Comparison of ENCODE assay signal across 19 cellular contexts in genomic region chr13:112898786-112899617, GRCh38.
"Had no signal": no experiment of that assay in that cellular context is flagged by ENCODE, and none has a peak within 500 bp of the region (broad histone marks: within the 10 kb centered on the region; RNA-seq: fewer than 3 reads in every experiment).

No MANE protein-coding gene starts in this region.

- H3K4me1 Mint-ChIP-seq: activated T-helper 17 cell treated with anti-CD3 and anti-CD28 coated beads, Interleukin-2, amount 50 U/mL, for 72 hours had no signal

- FAIRE-seq: endothelial cell of umbilical vein, pancreas, TTC549 had no signal

- H3K9me3 Mint-ChIP-seq: activated B cell treated with CpG ODN at 0.5 μM for 24 hours; activated CD4-positive, alpha-beta memory T cell treated with anti-CD3 and anti-CD28 coated beads, Interleukin-2, amount 10 ng/mL, durations not matched to agents 7 days and 5 days; activated naive CD4-positive, alpha-beta T cell treated with anti-CD3 and anti-CD28 coated beads, Interleukin-2, amount 50 U/mL, for 72 hours; activated T-helper 17 cell treated with anti-CD3 and anti-CD28 coated beads, Interleukin-2, amount 50 U/mL, for 72 hours; dendritic cell treated with granulocyte-macrophage colony-stimulating factor and Interleukin-4, amounts not matched to agents 40 ng/mL and 50 ng/mL, for 4 days; immature natural killer cell; neural crest cell; T-helper 2 cell treated with Interferon-gamma antibody and Interleukin-4, amounts not matched to agents 5 μg/mL and 100 μg/mL, for 36 hours had no signal

- H3K36me3 Mint-ChIP-seq: activated CD8-positive, alpha-beta memory T cell treated with anti-CD3 and anti-CD28 coated beads, Interleukin-2, amount 10 ng/mL, durations not matched to agents 7 days and 5 days; activated naive CD4-positive, alpha-beta T cell treated with anti-CD3 and anti-CD28 coated beads, Interleukin-2, amount 50 U/mL, for 72 hours; immature natural killer cell had no signal

- H3K4me3 ChIP-seq: adrenal gland, esophagus muscularis mucosa, pancreas, tibial nerve, uterus had no signal

- H3K4me3 Mint-ChIP-seq: activated B cell treated with CpG ODN at 0.5 μM for 24 hours; activated CD4-positive, alpha-beta memory T cell treated with anti-CD3 and anti-CD28 coated beads, Interleukin-2, amount 10 ng/mL, durations not matched to agents 7 days and 5 days; activated CD8-positive, alpha-beta memory T cell treated with anti-CD3 and anti-CD28 coated beads, Interleukin-2, amount 10 ng/mL, durations not matched to agents 7 days and 5 days; activated T-helper 17 cell treated with anti-CD3 and anti-CD28 coated beads, Interleukin-2, amount 50 U/mL, for 72 hours; dendritic cell treated with granulocyte-macrophage colony-stimulating factor and Interleukin-4, amounts not matched to agents 40 ng/mL and 50 ng/mL, for 4 days; immature natural killer cell; neural crest cell; T-helper 2 cell treated with Interferon-gamma antibody and Interleukin-4, amounts not matched to agents 5 μg/mL and 100 μg/mL, for 36 hours had no signal

- DNase-seq: activated B cell treated with CpG ODN at 0.5 μM for 24 hours; activated CD4-positive, alpha-beta memory T cell treated with anti-CD3 and anti-CD28 coated beads, Interleukin-2, amount 10 ng/mL, durations not matched to agents 7 days and 5 days; activated CD4-positive, alpha-beta T cell treated with anti-CD3 and anti-CD28 coated beads for 4 hours; activated CD8-positive, alpha-beta memory T cell treated with anti-CD3 and anti-CD28 coated beads, Interleukin-2, amount 10 ng/mL, durations not matched to agents 7 days and 5 days; effector CD8-positive, alpha-beta T cell; immature natural killer cell; stimulated activated naive CD4-positive, alpha-beta T cell treated with Interleukin-2 at 50 U/mL for 16 hours had no signal

- H3K27ac Mint-ChIP-seq: activated B cell treated with CpG ODN at 0.5 μM for 24 hours; activated CD4-positive, alpha-beta memory T cell treated with anti-CD3 and anti-CD28 coated beads, Interleukin-2, amount 10 ng/mL, durations not matched to agents 7 days and 5 days; activated CD8-positive, alpha-beta memory T cell treated with anti-CD3 and anti-CD28 coated beads, Interleukin-2, amount 10 ng/mL, durations not matched to agents 7 days and 5 days; activated naive CD4-positive, alpha-beta T cell treated with anti-CD3 and anti-CD28 coated beads, Interleukin-2, amount 50 U/mL, for 72 hours; activated T-helper 17 cell treated with anti-CD3 and anti-CD28 coated beads, Interleukin-2, amount 50 U/mL, for 72 hours; dendritic cell treated with granulocyte-macrophage colony-stimulating factor and Interleukin-4, amounts not matched to agents 40 ng/mL and 50 ng/mL, for 4 days; immature natural killer cell; T-helper 2 cell treated with Interferon-gamma antibody and Interleukin-4, amounts not matched to agents 5 μg/mL and 100 μg/mL, for 36 hours had no signal

- ATAC-seq: activated CD8-positive, alpha-beta memory T cell treated with anti-CD3 and anti-CD28 coated beads, Interleukin-2, amount 10 ng/mL, durations not matched to agents 7 days and 5 days; activated naive CD4-positive, alpha-beta T cell treated with anti-CD3 and anti-CD28 coated beads, Interleukin-2, amount 50 U/mL, for 72 hours; activated T-helper 17 cell treated with anti-CD3 and anti-CD28 coated beads, Interleukin-2, amount 50 U/mL, for 72 hours; pancreas had no signal
